Comparison of ENCODE assay signal across 8 cellular contexts in the genomic region with DNA sequence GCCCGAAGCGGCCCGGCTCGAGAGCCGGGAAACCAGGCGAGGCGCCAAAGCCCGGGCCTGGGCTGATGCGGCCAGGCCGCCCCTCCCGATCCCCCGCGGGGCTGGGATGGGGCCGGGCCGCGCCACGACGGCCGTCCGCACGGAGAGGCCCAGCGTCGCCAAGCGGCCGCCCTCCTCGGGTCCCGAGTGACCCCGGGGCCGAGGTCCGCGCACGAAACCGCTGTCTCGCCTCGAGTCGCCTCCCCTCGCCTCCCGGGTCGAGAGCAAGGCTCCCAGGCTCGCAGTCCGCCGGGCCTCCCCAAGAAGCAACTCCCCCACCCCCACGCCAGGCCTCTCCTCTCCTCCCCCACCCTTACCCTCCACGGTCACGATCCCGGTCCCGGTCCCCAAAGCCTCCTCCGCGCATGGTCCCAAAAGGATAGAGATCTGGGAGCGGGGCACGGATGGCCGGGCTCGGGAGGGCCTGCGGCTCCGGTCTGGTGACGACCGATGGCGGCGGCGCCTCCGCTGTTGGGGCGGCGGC. TPM values are rescaled to one million over a fixed set of nuclear protein-coding genes. Genes with fewer than 3 reads are reported as not detected.
DNase-seq lines count a peak whose midpoint lies in the region; ATAC-seq, FAIRE-seq and TF ChIP-seq lines count a peak whose summit lies in the region.

No MANE protein-coding gene starts in this region.

- peaks cover 39% of the 10 kb centered on the region for H3K4me1 ChIP-seq in DOHH2 (ENCODE audit: control insufficient read depth, low read length)
- H3K4me1 ChIP-seq in lower lobe of right lung, result peaks cover 42% of the 10 kb centered on the region

- peak overlapping the region; percentile 98 for H3K4me3 ChIP-seq in DOHH2 (ENCODE audit: low read length)
- peak overlapping the region; percentile 55 to 98 (median 89) for H3K4me3 ChIP-seq in dorsolateral prefrontal cortex
- H3K4me3 ChIP-seq in lower lobe of right lung, result peak overlapping the region; percentile 80

- H3K9me2 ChIP-seq in DOHH2 (replicated peaks; ENCODE audit: control insufficient read depth, low read length), result no peaks in the 10 kb centered on the region

- H3K27me3 ChIP-seq in DOHH2 (ENCODE audit: control insufficient read depth, low read length) (no peaks in the 10 kb centered on the region), dorsolateral prefrontal cortex (no peaks in the 10 kb centered on the region), lower lobe of right lung (ENCODE audit: low read depth) (no peaks in the 10 kb centered on the region)

- intact Hi-C loops in dorsolateral prefrontal cortex (cut with DNase I), result loop anchor here (1.0 to 10.0 kb wide), 5 partner anchors 65 to 448 kb away; partner anchors contain the start of genes CBY1 (in 2 of the 2), DMC1 (in 2 of the 2), FAM227A (in 2 of the 2) and PICK1 (in 1 of the 2)
- intact Hi-C loops in lower lobe of right lung (cut with DNase I), result no loop called here

- H3K79me2 ChIP-seq in DOHH2 (ENCODE audit: control insufficient read depth, low read length), result peaks cover 60% of the 10 kb centered on the region

- peaks cover 30% of the 10 kb centered on the region for H4K20me1 ChIP-seq in DOHH2 (ENCODE audit: control insufficient read depth, insufficient read depth, low read depth, low read length)

- peaks cover 10% of the 10 kb centered on the region for H3F3A ChIP-seq in DOHH2 (ENCODE audit: control insufficient read depth, insufficient read depth)

- peak; percentile 29 for ATAC-seq in GM21423 (IDR thresholded peaks at IDR 0.05; ENCODE audit: unreplicated experiment)
- ATAC-seq in lower lobe of right lung, result peak; percentile 87 to 88

- DNase-seq in HuH-7 (ENCODE audit: low spot score) (peak; percentile 56), dorsolateral prefrontal cortex (peak; percentile 61 to 83 (median 70)), lower lobe of right lung (peak; percentile 83), RCC 7860 (ENCODE audit: low spot score) (no peak)
- peak; percentile 38 to 41 for DNase-seq in activated CD4-positive, alpha-beta T cell treated with anti-CD3 and anti-CD28 coated beads for 24 hours (ENCODE audit: low read depth in 2 of 2)
- DNase-seq in stimulated activated CD4-positive, alpha-beta T cell treated with anti-CD3 and anti-CD28 coated beads, TNF-alpha, amount 100 ng/mL, for 24 hours (ENCODE audit: low read depth in 3 of 3), result peak in 2 of 3 experiments; percentile 23 to 51

- peaks cover 53% of the 10 kb centered on the region for H3K36me3 ChIP-seq in DOHH2 (ENCODE audit: control insufficient read depth, low read length)
- H3K36me3 ChIP-seq in lower lobe of right lung, result peaks cover 27% of the 10 kb centered on the region

- H3K4me2 ChIP-seq in DOHH2 (ENCODE audit: low read length), result peak overlapping the region; percentile 97

- TF ChIP-seq CTCF in DOHH2 (IDR thresholded peaks at IDR 0.05; ENCODE audit: low read depth, low read length, poor library complexity, severe bottlenecking) (peak; percentile 4), dorsolateral prefrontal cortex (IDR thresholded peaks at IDR 0.05 in 54 of 56, conservative IDR thresholded peaks at IDR 0.05 in 2 of 56; ENCODE audit: low read depth in 1 of 56, partially characterized antibody in 56 of 56) (peak in 6 of 56 donors; percentile 6 to 16 (median 14)), lower lobe of right lung (IDR thresholded peaks at IDR 0.05) (no peak)

- H3K27ac ChIP-seq in DOHH2 (ENCODE audit: low read depth, low read length) (peak overlapping the region; percentile 92), dorsolateral prefrontal cortex (peak overlapping the region; percentile 98 to 100 (median 100)), lower lobe of right lung (peak overlapping the region; percentile 100)

- FAIRE-seq in RCC 7860 (lab: Jason Lieb, UNC), result no peak

- H3K9me3 ChIP-seq in DOHH2 (ENCODE audit: control insufficient read depth, insufficient read depth, low read length), result no peaks in the 10 kb centered on the region
- H3K9me3 ChIP-seq in lower lobe of right lung, result no peaks in the 10 kb centered on the region

RNA-seq across cellular contexts. Expression of gene DDX17, which starts 0.5 kb away (rescaled TPM):
- total RNA-seq in dorsolateral prefrontal cortex (100 to 1,000 TPM; 359 to 670 (median 471) TPM), lower lobe of right lung (457 TPM)

RNA-seq across cellular contexts. Expression of gene KDELR3, which starts 37.8 kb away (rescaled TPM):
- total RNA-seq in dorsolateral prefrontal cortex (1 to 10 TPM in 88 of 120 experiments, under 1 TPM in 30, not detected in 2; 0.35 to 4.3 (median 1.4) TPM), lower lobe of right lung (8.3 TPM)

RNA-seq across cellular contexts. Expression of gene KCNJ4, which starts 50.7 kb away (rescaled TPM):
- total RNA-seq in dorsolateral prefrontal cortex, result 100 to 1,000 TPM in 35 of 120 experiments, 10 to 100 TPM in 85; 21.0 to 129 (median 87.1) TPM
- not detected for total RNA-seq in lower lobe of right lung

Comparison
In these comparisons a context has a peak if more than half of its experiments do, and no peak if none do; other contexts are left out.
1. RNA of gene KCNJ4, which starts 50.7 kb away (total RNA-seq): 21.0 to 129 TPM in dorsolateral prefrontal cortex; not detected in lower lobe of right lung (single experiment); every median in the first group is over 10 times any median in the second.
2. Peak in every context shown above with its lines, with median percentiles within 50 percentile points of each other: H3K27ac ChIP-seq and H3K4me3 ChIP-seq.